Comparison of ENCODE assay signal across 8 cellular contexts in genomic region chr1:234725177-234726132, GRCh38.
A peak's percentile ranks its signal among the peaks of the same experiment; 100 is the strongest.
DNase-seq lines count a peak whose midpoint lies in the region; ATAC-seq and TF ChIP-seq lines count a peak whose summit lies in the region.

No MANE protein-coding gene starts in this region.

- DNase-seq in HCT116 (ENCODE audit: low read depth, low spot score) (no peak), SJSA1 (ENCODE audit: low read depth in 1 of 2, low spot score in 2 of 2) (peak in 1 of 2 experiments; percentile 15), adrenal gland (peak; percentile 57 to 84 (median 70)), left colon (peak in 1 of 2 donors; percentile 52), NCI-H187 treated with DMSO at 0.1 percent for 48 hours (lab: John Stamatoyannopoulos, UW) (no peak)
- DNase-seq in stimulated activated CD4-positive, alpha-beta T cell treated with anti-CD3 and anti-CD28 coated beads, TNF-alpha, amount 100 ng/mL, for 4 hours (ENCODE audit: low read depth in 3 of 3) = peak in 2 of 3 experiments; percentile 26 to 54

- H3K4me1 ChIP-seq in HCT116 (ENCODE audit: control insufficient read depth in 1 of 2, insufficient read depth in 2 of 2, low read length in 2 of 2) (peaks cover 46 to 63% of the 10 kb centered on the region in 2 experiments), SJSA1 (replicated peaks) (peaks cover 67% of the 10 kb centered on the region), adrenal gland (replicated peaks in 1 of 2) (peaks cover 56 to 70% of the 10 kb centered on the region in 2 donors)

- no peaks in the 10 kb centered on the region for H3K79me2 ChIP-seq in HCT116 (ENCODE audit: insufficient read depth, low read length)

- intact Hi-C loops in HCT116 (cut with micrococcal nuclease) = loop anchor here (10.0 kb wide), 1 partner anchor 231 kb away; no protein-coding TSS in a partner anchor
- intact Hi-C loops in adrenal gland (cut with DNase I) = loop anchor here (2.0 to 10.0 kb wide), 5 partner anchors 115 to 259 kb away; partner anchors contain the start of gene IRF2BP2 (in 1 of the 2)
- intact Hi-C loops in left colon (cut with DNase I, micrococcal nuclease) = loop anchor here in 1 of 2 donors (10.0 kb wide), 1 partner anchor 249 kb away; no protein-coding TSS in a partner anchor

- H3K36me3 ChIP-seq in HCT116 (ENCODE audit: control insufficient read depth in 1 of 2, insufficient read depth in 2 of 2, low read length in 2 of 2) (no peaks in the 10 kb centered on the region), SJSA1 (no peaks in the 10 kb centered on the region), adrenal gland (replicated peaks in 1 of 2) (no peaks in the 10 kb centered on the region)

- no peak for TF ChIP-seq POLR2A in HCT116 (IDR thresholded peaks at IDR 0.05; ENCODE audit: borderline replicate concordance, extremely low read depth, insufficient read depth, insufficient read length)
- TF ChIP-seq POLR2A in adrenal gland (IDR thresholded peaks at IDR 0.05) = no peak

- H3K9me2 ChIP-seq in HCT116 (ENCODE audit: insufficient read depth) = no peaks in the 10 kb centered on the region

- no TSS peak for BruUV-seq in HCT116 (replicated peaks; lab: Mats Ljungman, UMichigan)

- H3K9ac ChIP-seq in HCT116 (ENCODE audit: low read length) = peak overlapping the region; percentile 60; the same call in 1 of the 2 replicates

- no peak overlapping the region for H2AFZ ChIP-seq in HCT116 (ENCODE audit: low read depth, low read length, poor library complexity, severe bottlenecking)

- H4K20me1 ChIP-seq in HCT116 (ENCODE audit: insufficient read depth) = no peaks in the 10 kb centered on the region

- H3K27me3 ChIP-seq in HCT116 (ENCODE audit: insufficient read depth, low read length) (no peaks in the 10 kb centered on the region; the same call in 1 of the 2 replicates), SJSA1 (replicated peaks) (no peaks in the 10 kb centered on the region), adrenal gland (no peaks in the 10 kb centered on the region)

- H3K9me3 ChIP-seq in HCT116 (ENCODE audit: control insufficient read depth in 1 of 2, insufficient read depth in 1 of 2, low read depth in 1 of 2, low read length in 2 of 2) (no peaks in the 10 kb centered on the region), SJSA1 (replicated peaks) (no peaks in the 10 kb centered on the region), adrenal gland (replicated peaks in 1 of 3) (no peaks in the 10 kb centered on the region)

- CTCF ChIA-PET in HCT116 (lab: Charles Lee) = no interaction called here

- peak overlapping the region; percentile 85 for H3K4me2 ChIP-seq in HCT116 (ENCODE audit: low read length)

- H3K27ac ChIP-seq in HCT116 (ENCODE audit: low read depth, low read length) (peak overlapping the region; percentile 66), SJSA1 (peak overlapping the region; percentile 96), adrenal gland (peak overlapping the region; percentile 93 to 98 (median 97))

- POLR2A ChIA-PET in HCT116 (lab: Charles Lee) = interaction anchor here (2.4 kb wide), 1 partner anchor 114 kb away, joined by 46 read pairs; the partner anchor contains the start of gene IRF2BP2

- no peak for TF ChIP-seq RAD21 in HCT116 (IDR thresholded peaks at IDR 0.05; ENCODE audit: low read depth)

- TF ChIP-seq CTCF in HCT116 (IDR thresholded peaks at IDR 0.05 in 2 of 3, conservative IDR thresholded peaks at IDR 0.05 in 1 of 3; ENCODE audit: borderline replicate concordance in 1 of 3, insufficient read depth in 1 of 3, low read depth in 2 of 3, low read length in 2 of 3) = no peak
- TF ChIP-seq CTCF in adrenal gland (IDR thresholded peaks at IDR 0.05) = no peak

- no peak overlapping the region for H3K4me3 ChIP-seq in HCT116 (replicated peaks in 1 of 2; ENCODE audit: low read depth in 1 of 2, low read length in 2 of 2)
- H3K4me3 ChIP-seq in SJSA1 = no peak overlapping the region
- peak overlapping the region in 1 of 4 donors; percentile 19 for H3K4me3 ChIP-seq in adrenal gland

- WGBS in adrenal gland, 4 donors = 35 to 47% (median 44%) methylated on average over 11 to 12 of the region's 12 CpGs

- RAD21 ChIA-PET in HCT116 (lab: Charles Lee; ENCODE audit: low non-redundant PET in 1 of 2, low total read pairs in 2 of 2, uncharacterized antibody in 2 of 2, unreplicated experiment in 2 of 2) = no interaction called here

- ATAC-seq in HCT116 (no peak), left colon (peak; percentile 5), GM18870 (IDR thresholded peaks at IDR 0.05; ENCODE audit: unreplicated experiment) (no peak), HG03175 (IDR thresholded peaks at IDR 0.05; ENCODE audit: unreplicated experiment) (no peak)

TF ChIP-seq in HCT116, 20 proteins besides CTCF, POLR2A, EP300 and RAD21:
- no peak for TF ChIP-seq CBX3 (IDR thresholded peaks at IDR 0.05; ENCODE audit: low read depth)
- no peak for TF ChIP-seq EZH2 (IDR thresholded peaks at IDR 0.05)
- peak; percentile 64 for TF ChIP-seq TCF7L2 (IDR thresholded peaks at IDR 0.05; ENCODE audit: borderline replicate concordance, extremely low read depth, insufficient read depth, insufficient read length)
- no peak for TF ChIP-seq EZH2phosphoT487 (IDR thresholded peaks at IDR 0.05; ENCODE audit: borderline replicate concordance)
- no peak for TF ChIP-seq FOSL1 (IDR thresholded peaks at IDR 0.05; ENCODE audit: low read depth)
- TF ChIP-seq SP1 (IDR thresholded peaks at IDR 0.05; ENCODE audit: low read depth) = no peak
- no peak for TF ChIP-seq CEBPB (IDR thresholded peaks at IDR 0.05; ENCODE audit: low read depth)

Comparison
In these comparisons a context has a peak if more than half of its experiments do, and no peak if none do; other contexts are left out.
1. DNase-seq: peak in adrenal gland (7 of 7) and stimulated activated CD4-positive, alpha-beta T cell treated with anti-CD3 and anti-CD28 coated beads, TNF-alpha, amount 100 ng/mL, for 4 hours (2 of 3); none in HCT116 (single experiment) and NCI-H187 treated with DMSO at 0.1 percent for 48 hours (single experiment).
2. Peak in every context shown above with its lines, with median percentiles within 50 percentile points of each other: H3K27ac ChIP-seq.